Comparison of ENCODE assay signal across 8 cellular contexts in the genomic region with DNA sequence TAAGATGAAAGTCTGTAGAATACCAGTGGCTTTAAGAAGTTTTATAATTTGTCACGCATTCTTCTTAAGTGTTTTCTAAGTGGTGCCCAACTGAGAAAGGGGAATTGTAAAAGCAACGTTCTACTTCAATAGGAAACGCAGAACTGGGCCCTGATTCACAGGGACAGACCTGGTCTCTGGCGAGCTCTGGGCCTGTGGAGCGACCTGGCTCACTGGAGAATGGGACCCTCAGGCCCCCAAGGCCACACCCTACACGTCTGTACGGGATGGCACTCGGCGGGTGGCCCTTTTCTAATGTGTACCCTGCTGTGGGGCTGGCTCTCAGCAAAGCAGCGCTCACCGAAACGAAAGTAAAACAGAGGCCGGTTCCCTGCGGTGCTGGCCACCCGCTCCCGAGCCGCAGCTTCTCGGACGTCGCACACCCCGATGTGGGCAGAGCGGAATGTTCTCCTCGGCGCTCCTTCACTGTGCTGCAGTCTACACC.
DNase-seq lines count a peak whose midpoint lies in the region; ATAC-seq lines count a peak whose summit lies in the region.

No MANE protein-coding gene starts in this region.

- H3K36me3 Mint-ChIP-seq in activated naive CD4-positive, alpha-beta T cell treated with anti-CD3 and anti-CD28 coated beads, Interleukin-2, amount 50 U/mL, for 72 hours: no peaks in the 10 kb centered on the region

- H3K9me3 Mint-ChIP-seq in activated naive CD4-positive, alpha-beta T cell treated with anti-CD3 and anti-CD28 coated beads, Interleukin-2, amount 50 U/mL, for 72 hours: no peaks in the 10 kb centered on the region

- intact Hi-C loops in left ventricle myocardium superior (cut with micrococcal nuclease): no loop called here

- peak; percentile 57 to 74 for ATAC-seq in activated naive CD4-positive, alpha-beta T cell treated with anti-CD3 and anti-CD28 coated beads, Interleukin-2, amount 50 U/mL, for 72 hours
- peak; percentile 16 for ATAC-seq in left ventricle myocardium superior

- H3K27ac Mint-ChIP-seq in activated naive CD4-positive, alpha-beta T cell treated with anti-CD3 and anti-CD28 coated beads, Interleukin-2, amount 50 U/mL, for 72 hours: peak overlapping the region in 1 of 2 donors; percentile 86

- peak; percentile 30 to 65 (median 65) for DNase-seq in NCI-H1417 (lab: John Stamatoyannopoulos, UW)
- no peak for DNase-seq in NCI-H1417 treated with DMSO at 0.1 percent for 48 hours (lab: John Stamatoyannopoulos, UW)
- DNase-seq in LoVo (ENCODE audit: low spot score): peak; percentile 68
- DNase-seq in activated naive CD4-positive, alpha-beta T cell treated with anti-CD3 and anti-CD28 coated beads, Interleukin-2, amount 50 U/mL, for 72 hours (ENCODE audit: low spot score in 2 of 2): no peak
- no peak for DNase-seq in left ventricle myocardium superior
- peak; percentile 39 for DNase-seq in smooth muscle cell of the brain vasculature (ENCODE audit: low read depth, low spot score)
- DNase-seq in hippocampal formation (lab: John Stamatoyannopoulos, UW): no peak
- DNase-seq in HUDEP-2 (lab: John Stamatoyannopoulos, UW; ENCODE audit: unreplicated experiment in 76 of 76): no peak

Comparison
In these comparisons a context has a peak if more than half of its experiments do, and no peak if none do; other contexts are left out.
1. DNase-seq: peak in NCI-H1417 (3 of 3), LoVo (single experiment) and smooth muscle cell of the brain vasculature (single experiment); none in NCI-H1417 treated with DMSO at 0.1 percent for 48 hours (single experiment), activated naive CD4-positive, alpha-beta T cell treated with anti-CD3 and anti-CD28 coated beads, Interleukin-2, amount 50 U/mL, for 72 hours (0 of 2), left ventricle myocardium superior (single experiment), hippocampal formation (0 of 2) and HUDEP-2 (0 of 76).